In the genomic region with DNA sequence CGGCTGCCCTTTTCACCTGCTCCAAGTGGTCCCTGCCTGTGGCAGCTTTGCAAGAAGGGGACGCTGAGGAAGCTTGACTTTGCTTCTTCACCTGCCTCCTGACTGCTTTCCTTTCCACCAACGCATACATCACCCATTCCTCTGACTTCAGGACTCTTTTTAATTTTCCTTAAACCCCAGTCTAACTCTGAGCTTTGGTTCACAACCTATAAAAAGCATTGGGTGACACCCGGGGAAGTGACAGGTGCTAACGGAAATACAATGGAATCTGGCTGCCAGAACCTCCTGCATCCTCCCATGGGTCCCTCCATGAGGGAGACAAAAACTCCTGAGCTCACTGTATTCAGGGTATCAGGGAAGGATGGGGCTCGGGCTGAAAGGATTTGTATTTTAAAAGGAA, we compare ENCODE assay signal across 3 cellular contexts.
"Had no signal": no experiment of that assay in that cellular context is flagged by ENCODE, and none has a peak within 500 bp of the region (broad histone marks: within the 10 kb centered on the region; RNA-seq: fewer than 3 reads in every experiment).

No MANE protein-coding gene starts in this region.

- H3K27ac ChIP-seq: HL-60 had no signal

- DNase-seq: HFFc6, IMR-90 had no signal
